10 cellular contexts compared by ENCODE assay signal in genomic region chr10:30186371-30186875, GRCh38.
DNase-seq lines count a peak whose midpoint lies in the region; ATAC-seq, FAIRE-seq and TF ChIP-seq lines count a peak whose summit lies in the region.
"Had no signal": no experiment of that assay in that cellular context is flagged by ENCODE, and none has a peak within 500 bp of the region (broad histone marks: within the 10 kb centered on the region; RNA-seq: fewer than 3 reads in every experiment).

No MANE protein-coding gene starts in this region.

- CTCF ChIA-PET in A549 (lab: Yijun Ruan, JAX): interaction anchor here (0.7 to 2.7 kb wide), 11 partner anchors 8 to 188 kb away, joined by 3 to 13 read pairs (median 3); no protein-coding TSS in a partner anchor

- intact Hi-C loops in right lobe of liver (cut with DNase I): no loop called here

- peak; percentile 19; the same call in 1 of the 3 replicates for TF ChIP-seq CTCF in A549 (IDR thresholded peaks at IDR 0.05)
- TF ChIP-seq CTCF in HFF-Myc (IDR thresholded peaks at IDR 0.05; ENCODE audit: low read depth, low read length, missing control alignments): peak; percentile 22
- peak in 3 of 4 donors; percentile 20 to 37 (median 23) for TF ChIP-seq CTCF in right lobe of liver (IDR thresholded peaks at IDR 0.05)
- no peak for TF ChIP-seq CTCF in GM13977 (IDR thresholded peaks at IDR 0.05; ENCODE audit: extremely low read depth, insufficient read depth, missing control alignments)

- H3K9me3 ChIP-seq in A549 (no peaks in the 10 kb centered on the region), right lobe of liver (no peaks in the 10 kb centered on the region)

- H3K4me2 ChIP-seq in A549: peak overlapping the region; percentile 63

- H3K27me3 ChIP-seq in right lobe of liver: no peaks in the 10 kb centered on the region

- ATAC-seq in A549 (peak in 1 of 2 experiments; percentile 11; a peak in 1 of 6 replicates), right lobe of liver (peak; percentile 92 to 94 (median 94)), HG03175 (IDR thresholded peaks at IDR 0.05; ENCODE audit: unreplicated experiment) (no peak), GM21515 (IDR thresholded peaks at IDR 0.05; ENCODE audit: unreplicated experiment) (no peak)

- no peaks in the 10 kb centered on the region for H3K36me3 ChIP-seq in right lobe of liver

- POLR2A ChIA-PET in A549 (lab: Yijun Ruan, JAX): no interaction called here

- DNase-seq in A549 (ENCODE audit: low read depth in 1 of 2, low spot score in 1 of 2): no peak
- no peak for DNase-seq in HFF-Myc (ENCODE audit: extremely low read depth, low read depth)
- peak; percentile 52 for DNase-seq in astrocyte of the hippocampus (ENCODE audit: low read depth, low spot score)
- peak; percentile 67 to 84 (median 76) for DNase-seq in right lobe of liver
- no peak for DNase-seq in GM13977 (ENCODE audit: low spot score)
- DNase-seq in activated T-cell treated with anti-CD3 and anti-CD28 coated beads, Interleukin-2, amount 50 U/mL, for 48 hours: no peak
- DNase-seq: DMS 273 treated with DMSO at 0.1 percent for 48 hours had no signal

- TF ChIP-seq EP300 in A549 (IDR thresholded peaks at IDR 0.05): no peak

- WGBS in A549 (ENCODE audit: missing lambda C conversion rate): 48% methylated on average over 10 of the region's 10 CpGs
- WGBS in right lobe of liver (ENCODE audit: insufficient coverage, low coverage, low lambda C conversion rate, missing lambda C conversion rate): 28% methylated on average over 7 of the region's 10 CpGs

- in situ Hi-C loops in GM13977 (cut with MboI; ENCODE audit: low pct_unique_long_range_greater_than_20kb, low sequenced_read_pairs, unreplicated experiment): no loop called here

- H3K27ac ChIP-seq in A549 (peak overlapping the region; percentile 53 to 71; a peak in 5 of 6 replicates), right lobe of liver (peak overlapping the region; percentile 71 to 83 (median 72))
- H3K27ac ChIP-seq: VCaP had no signal

- TF ChIP-seq RAD21 in A549 (conservative IDR thresholded peaks at IDR 0.05 in 1 of 2, IDR thresholded peaks at IDR 0.05 in 1 of 2): peak in 1 of 2 experiments; percentile 30; a peak in 1 of 5 replicates

- no peak for TF ChIP-seq POLR2A in A549 (IDR thresholded peaks at IDR 0.05; ENCODE audit: low read length)
- no peak for TF ChIP-seq POLR2A in right lobe of liver (IDR thresholded peaks at IDR 0.05)

- H3K4me1 ChIP-seq in A549 (peaks cover 31% of the 10 kb centered on the region), right lobe of liver (peaks cover 0 to 11% (median 5%) of the 10 kb centered on the region in 4 donors)

- H3K4me3 ChIP-seq in A549 (no peak overlapping the region), HFF-Myc (replicated peaks; ENCODE audit: low read depth, low read length) (no peak overlapping the region), right lobe of liver (peak overlapping the region; percentile 18 to 44 (median 39))

- FAIRE-seq in A549 (lab: Jason Lieb, UNC): no peak

TF ChIP-seq in A549, 52 proteins besides CTCF, POLR2A, EP300 and RAD21:
- TF ChIP-seq ZFP36 (IDR thresholded peaks at IDR 0.05; ENCODE audit: borderline replicate concordance, partially characterized antibody) (no peak), KDM1A (IDR thresholded peaks at IDR 0.05; ENCODE audit: low read depth) (no peak), ZNF302 (CRISPR knock-in tag; IDR thresholded peaks at IDR 0.05) (no peak), CBX8 (IDR thresholded peaks at IDR 0.05) (no peak), MAFK (IDR thresholded peaks at IDR 0.05; ENCODE audit: partially characterized antibody) (no peak), PBX3 (IDR thresholded peaks at IDR 0.05) (no peak), NPAS2 (CRISPR knock-in tag; IDR thresholded peaks at IDR 0.05; ENCODE audit: borderline replicate concordance) (no peak), ELK1 (IDR thresholded peaks at IDR 0.05; ENCODE audit: low read depth, low read length) (no peak), POLR2AphosphoS2 (conservative IDR thresholded peaks at IDR 0.05; ENCODE audit: low read length) (no peak), NFE2L2 (conservative IDR thresholded peaks at IDR 0.05; ENCODE audit: low read length) (no peak), CHD4 (IDR thresholded peaks at IDR 0.05; ENCODE audit: borderline replicate concordance) (no peak), USF2 (IDR thresholded peaks at IDR 0.05) (no peak), KDM5A (IDR thresholded peaks at IDR 0.05) (no peak), RCOR1 (IDR thresholded peaks at IDR 0.05; ENCODE audit: low read depth, low read length) (no peak), SMC3 (IDR thresholded peaks at IDR 0.05) (no peak)

Comparison
In these comparisons a context has a peak if more than half of its experiments do, and no peak if none do; other contexts are left out.
1. ATAC-seq: peak in right lobe of liver (4 of 4); none in HG03175 (single experiment) and GM21515 (single experiment).
2. DNase-seq: peak in astrocyte of the hippocampus (single experiment) and right lobe of liver (3 of 3); none in A549 (0 of 2), HFF-Myc (single experiment), GM13977 (single experiment) and activated T-cell treated with anti-CD3 and anti-CD28 coated beads, Interleukin-2, amount 50 U/mL, for 48 hours (0 of 2).
3. H3K4me3 ChIP-seq: peak in right lobe of liver (3 of 3); none in A549 (single experiment) and HFF-Myc (single experiment).